In the genomic region with DNA sequence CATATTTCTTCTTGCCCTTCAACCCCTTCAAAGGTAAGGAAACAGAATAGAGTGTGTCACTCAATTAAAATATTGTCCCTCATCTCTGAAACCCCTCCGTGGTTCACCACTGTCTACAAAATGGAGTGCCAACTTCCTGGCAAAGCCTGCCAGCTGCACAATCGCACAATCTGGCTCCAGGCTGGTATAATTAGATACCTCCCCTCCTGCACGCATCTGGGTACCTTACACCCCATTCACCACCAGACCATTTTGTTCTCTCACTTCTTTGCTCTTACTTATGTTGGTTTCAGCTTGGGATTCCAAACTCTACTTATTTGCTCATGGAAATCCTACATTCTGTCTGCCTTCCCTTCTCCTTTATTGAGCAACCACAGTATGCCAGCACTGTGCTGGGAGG, we compare ENCODE assay signal across 26 cellular contexts.
"Had no signal": no experiment of that assay in that cellular context is flagged by ENCODE, and none has a peak within 500 bp of the region (broad histone marks: within the 10 kb centered on the region; RNA-seq: fewer than 3 reads in every experiment).

No MANE protein-coding gene starts in this region.

- H3K4me3 Mint-ChIP-seq: effector memory CD8-positive, alpha-beta T cell; memory B cell; natural killer cell; neural progenitor cell; stimulated activated naive CD8-positive, alpha-beta T cell treated with anti-CD3 and anti-CD28 coated beads, Interleukin-15, amount 100 ng/mL, for 72 hours; type B pancreatic cell had no signal

- H3K27me3 Mint-ChIP-seq: stimulated activated naive CD8-positive, alpha-beta T cell treated with anti-CD3 and anti-CD28 coated beads, Interleukin-15, amount 100 ng/mL, for 72 hours had no signal

- FAIRE-seq: endometrium, keratinocyte had no signal

- H3K4me2 ChIP-seq: neural progenitor cell, smooth muscle cell had no signal

- H3K4me3 ChIP-seq: coronary artery, esophagus squamous epithelium, gastrocnemius medialis, lung, neural progenitor cell, prostate gland, right atrium auricular region, smooth muscle cell, thyroid gland had no signal

- H3K4me1 ChIP-seq: prostate gland had no signal

- H3K27ac ChIP-seq: coronary artery, esophagus squamous epithelium, gastrocnemius medialis, neural progenitor cell, prostate gland, right atrium auricular region, thyroid gland had no signal

- H3K9me3 ChIP-seq: gastrocnemius medialis, prostate gland, right atrium auricular region, thyroid gland had no signal

- H3K27me3 ChIP-seq: gastrocnemius medialis, neural progenitor cell, right atrium auricular region, thyroid gland had no signal

- H3K9ac ChIP-seq: neural progenitor cell had no signal

- H3K36me3 Mint-ChIP-seq: memory B cell, natural killer cell, type B pancreatic cell had no signal

- H3K9me3 Mint-ChIP-seq: effector memory CD8-positive, alpha-beta T cell; stimulated activated naive CD8-positive, alpha-beta T cell treated with anti-CD3 and anti-CD28 coated beads, Interleukin-15, amount 100 ng/mL, for 72 hours had no signal

- H2AFZ ChIP-seq: neural progenitor cell had no signal

- DNase-seq: dermis blood vessel endothelial cell; effector memory CD8-positive, alpha-beta T cell; erythroblast; esophagus squamous epithelium; gastrocnemius medialis; head of caudate nucleus; natural killer cell; stimulated activated CD4-positive, alpha-beta T cell treated with anti-CD3 and anti-CD28 coated beads, Interleukin-12 subunit alpha, Interleukin-12 subunit beta, amount 100 ng/mL, for 4 hours; stimulated activated CD4-positive, alpha-beta T cell treated with anti-CD3 and anti-CD28 coated beads, Interleukin-1b, Interleukin-23, amount 100 ng/mL, for 48 hours; stimulated activated CD4-positive, alpha-beta T cell treated with anti-CD3 and anti-CD28 coated beads, Interleukin-4, amount 100 ng/mL, for 1 hour; stimulated activated CD8-positive, alpha-beta memory T cell treated with anti-CD3 and anti-CD28 coated beads, Interleukin-4, amount 100 ng/mL, for 48 hours; stimulated activated naive CD4-positive, alpha-beta T cell; stimulated activated naive CD8-positive, alpha-beta T cell treated with anti-CD3 and anti-CD28 coated beads, Interleukin-15, amount 100 ng/mL, for 72 hours; thyroid gland had no signal

- H3K36me3 ChIP-seq: esophagus squamous epithelium, gastrocnemius medialis, neural progenitor cell, prostate gland, right atrium auricular region, thyroid gland had no signal

- H3K27ac Mint-ChIP-seq: effector memory CD8-positive, alpha-beta T cell; memory B cell; natural killer cell; neural progenitor cell; stimulated activated naive CD8-positive, alpha-beta T cell treated with anti-CD3 and anti-CD28 coated beads, Interleukin-15, amount 100 ng/mL, for 72 hours; type B pancreatic cell had no signal

- H3K4me1 Mint-ChIP-seq: memory B cell; natural killer cell; stimulated activated naive CD8-positive, alpha-beta T cell treated with anti-CD3 and anti-CD28 coated beads, Interleukin-15, amount 100 ng/mL, for 72 hours had no signal

- ATAC-seq: effector memory CD8-positive, alpha-beta T cell; gastrocnemius medialis; left lobe of liver; natural killer cell; sciatic nerve; stimulated activated naive CD8-positive, alpha-beta T cell treated with anti-CD3 and anti-CD28 coated beads, Interleukin-15, amount 100 ng/mL, for 72 hours had no signal
